In genomic region chr6:139375239-139376053, GRCh38 we compare ENCODE assay signal across 8 cellular contexts. TPM values are rescaled to one million over a fixed set of nuclear protein-coding genes. Genes with fewer than 3 reads are reported as not detected.
DNase-seq lines count a peak whose midpoint lies in the region; ATAC-seq, FAIRE-seq and TF ChIP-seq lines count a peak whose summit lies in the region.

No MANE protein-coding gene starts in this region.

- peak overlapping the region; percentile 95 for H3K9ac ChIP-seq in endodermal cell (ENCODE audit: extremely low read depth, low read length, poor library complexity, severe bottlenecking)

- H3K27ac Mint-ChIP-seq in activated CD8-positive, alpha-beta memory T cell treated with anti-CD3 and anti-CD28 coated beads, Interleukin-2, amount 10 ng/mL, durations not matched to agents 7 days and 5 days, result peak overlapping the region; percentile 97
- H3K27ac Mint-ChIP-seq in endodermal cell, result peak overlapping the region; percentile 96
- peak overlapping the region; percentile 99 for H3K27ac Mint-ChIP-seq in mesothelial cell of epicardium

- peak overlapping the region; percentile 96 for H3K4me3 Mint-ChIP-seq in activated CD8-positive, alpha-beta memory T cell treated with anti-CD3 and anti-CD28 coated beads, Interleukin-2, amount 10 ng/mL, durations not matched to agents 7 days and 5 days
- H3K4me3 Mint-ChIP-seq in endodermal cell (peak overlapping the region; percentile 100), mesothelial cell of epicardium (peak overlapping the region; percentile 98)

- ATAC-seq in GM21367 (IDR thresholded peaks at IDR 0.05; ENCODE audit: unreplicated experiment), result peak; percentile 49
- ATAC-seq in activated CD8-positive, alpha-beta memory T cell treated with anti-CD3 and anti-CD28 coated beads, Interleukin-2, amount 10 ng/mL, durations not matched to agents 7 days and 5 days, result peak; percentile 59

- H3K9me3 ChIP-seq in endodermal cell (ENCODE audit: control insufficient read depth, low read length), result no peaks in the 10 kb centered on the region

- peaks cover 32% of the 10 kb centered on the region for H3K36me3 Mint-ChIP-seq in activated CD8-positive, alpha-beta memory T cell treated with anti-CD3 and anti-CD28 coated beads, Interleukin-2, amount 10 ng/mL, durations not matched to agents 7 days and 5 days
- H3K36me3 Mint-ChIP-seq in endodermal cell (ENCODE audit: low read depth), result peaks cover 19% of the 10 kb centered on the region
- peaks cover 6% of the 10 kb centered on the region for H3K36me3 Mint-ChIP-seq in mesothelial cell of epicardium

- H3K27ac ChIP-seq in endodermal cell (ENCODE audit: low read depth, low read length), result peak overlapping the region; percentile 97

- no peaks in the 10 kb centered on the region for H3K27me3 ChIP-seq in endodermal cell (ENCODE audit: control insufficient read depth, insufficient read depth, low read length, poor library complexity, severe bottlenecking)

- DNase-seq in COLO829 (ENCODE audit: low spot score) (peak; percentile 64), HTR-8/SVneo (ENCODE audit: insufficient read length, low spot score) (peak; percentile 82), NOMO-1 treated with DMSO at 0.1 percent for 48 hours (lab: John Stamatoyannopoulos, UW; ENCODE audit: unreplicated experiment) (peak; percentile 95), endodermal cell (peak; percentile 96), mesothelial cell of epicardium (ENCODE audit: low spot score in 2 of 2, unreplicated experiment in 2 of 2) (peak; percentile 73 to 89)
- peak; percentile 91 for DNase-seq in activated CD8-positive, alpha-beta memory T cell treated with anti-CD3 and anti-CD28 coated beads, Interleukin-2, amount 10 ng/mL, durations not matched to agents 7 days and 5 days
- peak; percentile 56 to 59 for DNase-seq in stimulated activated CD8-positive, alpha-beta memory T cell treated with anti-CD3 and anti-CD28 coated beads, Interleukin-15, amount 100 ng/mL, for 4 hours (ENCODE audit: low read depth in 2 of 2)

- H3K4me3 ChIP-seq in endodermal cell (ENCODE audit: low read length), result peak overlapping the region; percentile 97

- H3K9me3 Mint-ChIP-seq in activated CD8-positive, alpha-beta memory T cell treated with anti-CD3 and anti-CD28 coated beads, Interleukin-2, amount 10 ng/mL, durations not matched to agents 7 days and 5 days (ENCODE audit: low read depth), result no peaks in the 10 kb centered on the region
- H3K9me3 Mint-ChIP-seq in endodermal cell (no peaks in the 10 kb centered on the region), mesothelial cell of epicardium (no peaks in the 10 kb centered on the region)

- H3K4me1 ChIP-seq in endodermal cell (ENCODE audit: control insufficient read depth, insufficient read depth, low read length), result peaks cover 16% of the 10 kb centered on the region

- peaks cover 22% of the 10 kb centered on the region for H3K36me3 ChIP-seq in endodermal cell (ENCODE audit: control insufficient read depth, insufficient read depth, low read length)

- H3K4me1 Mint-ChIP-seq in activated CD8-positive, alpha-beta memory T cell treated with anti-CD3 and anti-CD28 coated beads, Interleukin-2, amount 10 ng/mL, durations not matched to agents 7 days and 5 days, result peaks cover 46% of the 10 kb centered on the region
- H3K4me1 Mint-ChIP-seq in endodermal cell, result peaks cover 32% of the 10 kb centered on the region
- H3K4me1 Mint-ChIP-seq in mesothelial cell of epicardium, result peaks cover 39% of the 10 kb centered on the region

- no peaks in the 10 kb centered on the region for H3K27me3 Mint-ChIP-seq in activated CD8-positive, alpha-beta memory T cell treated with anti-CD3 and anti-CD28 coated beads, Interleukin-2, amount 10 ng/mL, durations not matched to agents 7 days and 5 days
- H3K27me3 Mint-ChIP-seq in endodermal cell (ENCODE audit: insufficient read depth) (peaks cover 7% of the 10 kb centered on the region), mesothelial cell of epicardium (ENCODE audit: low read depth) (no peaks in the 10 kb centered on the region)

- CTCF ChIA-PET in activated CD8-positive, alpha-beta memory T cell treated with anti-CD3 and anti-CD28 coated beads, Interleukin-2, amount 10 ng/mL, durations not matched to agents 7 days and 5 days (lab: Charles Lee), result interaction anchor here (0.8 to 4.3 kb wide), 20 partner anchors 9 to 1399 kb away, joined by 3 to 34 read pairs (median 4); no protein-coding TSS in a partner anchor

- no peak for TF ChIP-seq CTCF in endodermal cell (conservative IDR thresholded peaks at IDR 0.05)
- no peak for TF ChIP-seq CTCF in mesothelial cell of epicardium (IDR thresholded peaks at IDR 0.05; ENCODE audit: unreplicated experiment)

- FAIRE-seq in HTR-8/SVneo (lab: Jason Lieb, UNC), result peak; percentile 77

- WGBS in endodermal cell (ENCODE audit: insufficient coverage in 1 of 2, insufficient read length in 1 of 2), 2 experiments, result 0% methylated on average over 27 to 45 of the region's 45 CpGs

RNA-seq across cellular contexts. Expression of gene CITED2, which starts 1.0 kb away (rescaled TPM):
- 100 to 1,000 TPM; 102 to 107 TPM for total RNA-seq in activated CD8-positive, alpha-beta memory T cell treated with anti-CD3 and anti-CD28 coated beads, Interleukin-2, amount 10 ng/mL, durations not matched to agents 7 days and 5 days
- 100 to 1,000 TPM in 1 of 2 donors, 10 to 100 TPM in 1; 80.2 to 118 TPM for total RNA-seq in endodermal cell
- 210 TPM for polyA plus RNA-seq in endodermal cell (2013, experiment 1 of 2)
- polyA plus RNA-seq in endodermal cell (2013, experiment 2 of 2), result 179 TPM
- 85.0 to 92.9 TPM (median 91.1 TPM) in 3 replicates for total RNA-seq in mesothelial cell of epicardium

Comparison
In these comparisons a context has a peak if more than half of its experiments do, and no peak if none do; other contexts are left out.
1. Peak in every context shown above with its lines: DNase-seq, ATAC-seq, H3K4me3 ChIP-seq and H3K27ac ChIP-seq.